ENCODE assay signal across 9 cellular contexts in the genomic region with DNA sequence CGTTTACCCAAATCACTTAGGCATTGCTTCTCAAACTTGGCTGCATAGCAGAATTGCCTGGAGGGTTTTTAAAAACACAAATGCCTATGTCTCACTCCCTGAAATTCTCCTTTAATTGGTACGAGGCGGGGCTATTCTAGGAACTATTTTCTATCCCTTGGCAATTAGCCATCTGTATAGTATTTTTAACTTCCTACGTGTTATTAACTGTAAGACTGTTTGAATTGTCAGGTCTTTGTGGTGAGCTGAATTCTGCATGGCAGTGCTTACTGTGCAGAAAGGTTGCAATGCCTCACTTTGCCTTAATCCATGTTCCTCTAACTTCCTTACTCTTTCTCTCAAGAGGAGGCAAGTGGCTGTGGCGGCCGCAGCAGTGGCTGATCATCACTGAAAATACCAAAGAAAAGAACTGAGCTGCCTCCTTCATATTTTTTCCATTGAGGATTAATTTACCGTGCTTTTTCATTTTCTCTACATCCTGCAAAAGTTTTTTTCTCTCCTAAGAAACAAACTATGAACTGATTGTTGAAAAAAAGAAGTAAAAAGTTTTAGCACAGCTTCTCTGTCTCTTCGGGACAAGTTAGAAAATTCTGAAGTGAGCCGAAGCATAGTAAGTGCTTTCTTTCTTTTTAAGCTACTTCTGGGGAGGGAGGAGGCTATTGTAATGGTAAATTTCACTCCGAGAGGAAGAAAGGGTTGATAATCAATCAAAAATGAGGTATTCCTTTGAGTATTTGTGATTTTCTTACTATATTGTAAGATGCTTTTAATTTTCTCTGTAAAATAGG. TPM values are rescaled to one million over a fixed set of nuclear protein-coding genes. Genes with fewer than 3 reads are reported as not detected.
A peak's percentile ranks its signal among the peaks of the same experiment; 100 is the strongest.
DNase-seq lines count a peak whose midpoint lies in the region; ATAC-seq, FAIRE-seq and TF ChIP-seq lines count a peak whose summit lies in the region.
"Had no signal": no experiment of that assay in that cellular context is flagged by ENCODE, and none has a peak within 500 bp of the region (broad histone marks: within the 10 kb centered on the region; RNA-seq: fewer than 3 reads in every experiment).

A gene (plus strand): TSS at position 329 of the 788 bp plus-strand sequence. CDS start 824 bp downstream, outside the sequence.

- ATAC-seq in HG02571 (IDR thresholded peaks at IDR 0.05; ENCODE audit: unreplicated experiment): no peak
- no peak for ATAC-seq in HG03039 (IDR thresholded peaks at IDR 0.05; ENCODE audit: unreplicated experiment)

- H3K4me1 Mint-ChIP-seq in brain: peaks cover 55% of the 10 kb centered on the region

- no peak for TF ChIP-seq CTCF in HEK293 (tag by site-specific recombination; IDR thresholded peaks at IDR 0.05)
- TF ChIP-seq CTCF in brain (conservative IDR thresholded peaks at IDR 0.05): peak in 1 of 2 experiments; percentile 20

- peaks cover 3 to 8% (median 7%) of the 10 kb centered on the region in 5 experiments for H3K9me3 Mint-ChIP-seq in brain
- H3K9me3 Mint-ChIP-seq: T-helper 1 cell treated with Interleukin-12 subunit alpha and Interleukin-12 subunit beta and Interleukin-4 antibody, amounts not matched to agents 30 μg/mL and 1 μg/mL, for 36 hours had no signal

- H3K9me3 ChIP-seq in HEK293 (ENCODE audit: control insufficient read depth, insufficient read depth, low read depth, low read length): no peaks in the 10 kb centered on the region
- no peaks in the 10 kb centered on the region for H3K9me3 ChIP-seq in small intestine (ENCODE audit: control insufficient read depth, low read depth)

- DNase-seq in iPS-NIHi11 (ENCODE audit: low spot score): peak; percentile 21
- DNase-seq in small intestine: no peak
- DNase-seq in NCI-H526 (lab: John Stamatoyannopoulos, UW): no peak
- no peak for DNase-seq in hypothalamus (lab: John Stamatoyannopoulos, UW)

- peak within 1 kb of the TSS; percentile 94 to 97 (median 95) for H3K27ac Mint-ChIP-seq in brain
- H3K27ac Mint-ChIP-seq: T-helper 1 cell treated with Interleukin-12 subunit alpha and Interleukin-12 subunit beta and Interleukin-4 antibody, amounts not matched to agents 30 μg/mL and 1 μg/mL, for 36 hours had no signal

- CTCF ChIA-PET in HEK293 (lab: Yijun Ruan, JAX): interaction anchor here (0.7 to 2.1 kb wide), 5 partner anchors 70 to 348 kb away, joined by 3 to 9 read pairs (median 4); no protein-coding TSS in a partner anchor

- H3K4me3 Mint-ChIP-seq in brain: peak within 1 kb of the TSS; percentile 87 to 90 (median 88)
- H3K4me3 Mint-ChIP-seq: T-helper 1 cell treated with Interleukin-12 subunit alpha and Interleukin-12 subunit beta and Interleukin-4 antibody, amounts not matched to agents 30 μg/mL and 1 μg/mL, for 36 hours had no signal

- H3K27ac ChIP-seq in HEK293 (ENCODE audit: extremely low read depth, low read depth, low read length) (no peak within 1 kb of the TSS), small intestine (ENCODE audit: low read depth in 1 of 2, low read length in 1 of 2) (no peak within 1 kb of the TSS)

- no peaks in the 10 kb centered on the region for H3K36me3 ChIP-seq in HEK293 (ENCODE audit: control insufficient read depth in 2 of 2, insufficient read depth in 1 of 2, low read length in 2 of 2)
- no peaks in the 10 kb centered on the region for H3K36me3 ChIP-seq in small intestine (ENCODE audit: control insufficient read depth in 2 of 2, insufficient read depth in 2 of 2, low read length in 2 of 2)

- POLR2A ChIA-PET in HEK293 (lab: Yijun Ruan, JAX): no interaction called here

- peaks cover 9% of the 10 kb centered on the region for H3K36me3 Mint-ChIP-seq in brain

- no peaks in the 10 kb centered on the region for H3K27me3 ChIP-seq in small intestine (ENCODE audit: control insufficient read depth in 2 of 2, insufficient read depth in 2 of 2, low read length in 2 of 2)

- H3K4me3 ChIP-seq in HEK293 (ENCODE audit: low read depth, low read length) (no peak within 1 kb of the TSS), small intestine (ENCODE audit: low read depth in 1 of 2, low read length in 2 of 2) (no peak within 1 kb of the TSS)

- FAIRE-seq in small intestine (lab: Jason Lieb, UNC): no peak

- no peaks in the 10 kb centered on the region for H3K27me3 Mint-ChIP-seq in brain

- H3K4me1 ChIP-seq in HEK293 (ENCODE audit: control insufficient read depth, insufficient read depth, low read length) (no peaks in the 10 kb centered on the region), small intestine (ENCODE audit: control insufficient read depth in 2 of 2, insufficient read depth in 1 of 2, low read depth in 1 of 2, low read length in 1 of 2) (no peaks in the 10 kb centered on the region)

- 37 to 50% (median 44%) methylated on average over 10 of the region's 10 CpGs for WGBS in small intestine, 3 donors

TF ChIP-seq in HEK293, 187 proteins besides CTCF, POLR2A, EP300 and RAD21:
- TF ChIP-seq ZNF837 (tag by site-specific recombination; IDR thresholded peaks at IDR 0.05): no peak
- TF ChIP-seq ZBTB20 (tag by site-specific recombination; IDR thresholded peaks at IDR 0.05): peak; percentile 35; the same call in 1 of the 2 replicates
TF ChIP-seq in HEK293: peak in this region for 1.

RNA-seq across cellular contexts. Expression of the gene that starts here (rescaled TPM):
- 30.9 TPM for polyA plus RNA-seq in brain (ENCODE audit: insufficient read depth, low read depth, low replicate concordance)
- 10 to 100 TPM; 21.6 to 30.2 (median 25.5) TPM for polyA plus RNA-seq in small intestine
